10 cellular contexts compared by ENCODE assay signal in genomic region chr7:98282727-98283126, GRCh38. TPM values are rescaled to one million over a fixed set of nuclear protein-coding genes. Genes with fewer than 3 reads are reported as not detected.
DNase-seq lines count a peak whose midpoint lies in the region; ATAC-seq and TF ChIP-seq lines count a peak whose summit lies in the region.
"Had no signal": no experiment of that assay in that cellular context is flagged by ENCODE, and none has a peak within 500 bp of the region (broad histone marks: within the 10 kb centered on the region; RNA-seq: fewer than 3 reads in every experiment).

No MANE protein-coding gene starts in this region.

- H3F3A ChIP-seq in SK-N-SH (replicated peaks; ENCODE audit: insufficient read depth): peaks cover 11% of the 10 kb centered on the region

- H3K4me1 ChIP-seq in SK-N-SH (ENCODE audit: control insufficient read depth in 1 of 2, insufficient read depth in 2 of 2, low read depth in 1 of 2, low read length in 1 of 2): peaks cover 35 to 64% of the 10 kb centered on the region in 2 experiments; a peak in 3 of 4 replicates
- peaks cover 51% of the 10 kb centered on the region for H3K4me1 ChIP-seq in adipocyte (ENCODE audit: control insufficient read depth, insufficient read depth, low read length)
- peaks cover 66% of the 10 kb centered on the region for H3K4me1 ChIP-seq in suprapubic skin

- TF ChIP-seq CTCF in SK-N-SH (IDR thresholded peaks at IDR 0.05) (no peak), suprapubic skin (IDR thresholded peaks at IDR 0.05) (no peak)

- peak overlapping the region; percentile 96 for H3K4me2 ChIP-seq in SK-N-SH

- peaks cover 42% of the 10 kb centered on the region for H4K20me1 ChIP-seq in SK-N-SH (ENCODE audit: insufficient read depth)

- H3K36me3 ChIP-seq in SK-N-SH (replicated peaks in 1 of 2; ENCODE audit: control insufficient read depth in 1 of 2, insufficient read depth in 2 of 2, low read length in 1 of 2) (peaks cover 0 to 14% of the 10 kb centered on the region in 2 experiments), adipocyte (ENCODE audit: control insufficient read depth, insufficient read depth, low read length, severe bottlenecking) (peaks cover 7% of the 10 kb centered on the region), suprapubic skin (no peaks in the 10 kb centered on the region)

- H3K79me2 ChIP-seq in SK-N-SH (ENCODE audit: insufficient read depth): peaks cover 60% of the 10 kb centered on the region

- H3K9ac ChIP-seq in SK-N-SH: peak overlapping the region; percentile 96
- H3K9ac ChIP-seq in adipocyte (ENCODE audit: low read length): peak overlapping the region; percentile 93

- H3K9me3 ChIP-seq in SK-N-SH: no peaks in the 10 kb centered on the region
- no peaks in the 10 kb centered on the region for H3K9me3 ChIP-seq in adipocyte (ENCODE audit: control insufficient read depth, low read length)
- H3K9me3 ChIP-seq in suprapubic skin: no peaks in the 10 kb centered on the region

- H3K4me3 ChIP-seq in SK-N-SH (ENCODE audit: low read depth in 2 of 2, low read length in 1 of 2): peak overlapping the region; percentile 80 to 92
- H3K4me3 ChIP-seq in adipocyte (ENCODE audit: low read length): peak overlapping the region; percentile 91
- peak overlapping the region; percentile 97 for H3K4me3 ChIP-seq in suprapubic skin

- H3K9me2 ChIP-seq in SK-N-SH: no peaks in the 10 kb centered on the region

- H3K27me3 ChIP-seq in SK-N-SH (ENCODE audit: insufficient read depth): no peaks in the 10 kb centered on the region
- H3K27me3 ChIP-seq in adipocyte (replicated peaks; ENCODE audit: control insufficient read depth, insufficient read depth, low read length): no peaks in the 10 kb centered on the region
- no peaks in the 10 kb centered on the region for H3K27me3 ChIP-seq in layer of hippocampus (ENCODE audit: control insufficient read depth, insufficient read depth, low read length)
- H3K27me3 ChIP-seq in suprapubic skin: no peaks in the 10 kb centered on the region

- TF ChIP-seq RAD21 in SK-N-SH (IDR thresholded peaks at IDR 0.05; ENCODE audit: low read length): no peak

- no peak for ATAC-seq in SK-N-SH treated with all-trans-retinoic acid at 6 μM for 48 hours
- no peak for ATAC-seq in HG02981 (IDR thresholded peaks at IDR 0.05; ENCODE audit: unreplicated experiment)

- H3K27ac ChIP-seq in SK-N-SH (ENCODE audit: low read depth in 2 of 2, low read length in 1 of 2) (peak overlapping the region in 1 of 2 experiments; percentile 66; a peak in 3 of 4 replicates), layer of hippocampus (ENCODE audit: low read depth, low read length) (peak overlapping the region; percentile 86), suprapubic skin (peak overlapping the region; percentile 99)

- H2AFZ ChIP-seq in SK-N-SH (ENCODE audit: low read depth): no peak overlapping the region

- WGBS in SK-N-SH (ENCODE audit: low lambda C conversion rate): 68% methylated on average over 16 of the region's 16 CpGs
- 17% methylated on average over 16 of the region's 16 CpGs for WGBS in suprapubic skin

- CTCF ChIA-PET in SK-N-SH (lab: Yijun Ruan, JAX): interaction anchor here (0.8 to 3.9 kb wide), 4 partner anchors 11 to 554 kb away, joined by 3 to 27 read pairs (median 5); partner anchors contain the start of gene BAIAP2L1

- TF ChIP-seq POLR2A in suprapubic skin (IDR thresholded peaks at IDR 0.05): no peak

- POLR2A ChIA-PET in SK-N-SH (lab: Yijun Ruan, JAX): no interaction called here

- DNase-seq in SK-N-SH (peak; percentile 6), adipocyte (ENCODE audit: low read depth) (peak; percentile 27), suprapubic skin (ENCODE audit: low spot score in 2 of 2) (no peak), GM19240 (ENCODE audit: insufficient read length, low spot score) (no peak)
- no peak for DNase-seq in activated CD4-positive, alpha-beta T cell treated with anti-CD3 and anti-CD28 coated beads for 4 hours
- DNase-seq: NCI-H524 treated with DMSO at 0.1 percent for 48 hours; stimulated activated CD4-positive, alpha-beta T cell treated with anti-CD3 and anti-CD28 coated beads, Interleukin-12 subunit alpha, Interleukin-12 subunit beta, amount 100 ng/mL, for 4 hours had no signal

- TF ChIP-seq EP300 in SK-N-SH (IDR thresholded peaks at IDR 0.05; ENCODE audit: borderline replicate concordance in 1 of 2, low read depth in 1 of 2, low read length in 1 of 2) (no peak), suprapubic skin (IDR thresholded peaks at IDR 0.05) (no peak)

TF ChIP-seq in SK-N-SH, 30 proteins besides CTCF, POLR2A, EP300 and RAD21:
- TF ChIP-seq POLR2AphosphoS5 (IDR thresholded peaks at IDR 0.05; ENCODE audit: low read depth, low read length) (no peak), FOXJ3 (CRISPR knock-in tag; IDR thresholded peaks at IDR 0.05) (no peak), EZH2phosphoT487 (IDR thresholded peaks at IDR 0.05; ENCODE audit: borderline replicate concordance, low read depth) (no peak), NFIC (IDR thresholded peaks at IDR 0.05; ENCODE audit: borderline replicate concordance) (no peak), GATA2 (CRISPR knock-in tag; IDR thresholded peaks at IDR 0.05) (no peak), MXI1 (IDR thresholded peaks at IDR 0.05; ENCODE audit: low read depth, low read length) (no peak)
- TF ChIP-seq, protein P1, sequence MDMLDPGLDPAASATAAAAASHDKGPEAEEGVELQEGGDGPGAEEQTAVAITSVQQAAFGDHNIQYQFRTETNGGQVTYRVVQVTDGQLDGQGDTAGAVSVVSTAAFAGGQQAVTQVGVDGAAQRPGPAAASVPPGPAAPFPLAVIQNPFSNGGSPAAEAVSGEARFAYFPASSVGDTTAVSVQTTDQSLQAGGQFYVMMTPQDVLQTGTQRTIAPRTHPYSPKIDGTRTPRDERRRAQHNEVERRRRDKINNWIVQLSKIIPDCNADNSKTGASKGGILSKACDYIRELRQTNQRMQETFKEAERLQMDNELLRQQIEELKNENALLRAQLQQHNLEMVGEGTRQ (IDR thresholded peaks at IDR 0.05; ENCODE audit: borderline replicate concordance, low read depth, low read length): no peak

TF ChIP-seq in SK-N-SH treated with all-trans-retinoic acid at 6 μM for 48 hours, 23 proteins besides CTCF, POLR2A, EP300 and RAD21 (continues in another document):
- TF ChIP-seq, protein P2, sequence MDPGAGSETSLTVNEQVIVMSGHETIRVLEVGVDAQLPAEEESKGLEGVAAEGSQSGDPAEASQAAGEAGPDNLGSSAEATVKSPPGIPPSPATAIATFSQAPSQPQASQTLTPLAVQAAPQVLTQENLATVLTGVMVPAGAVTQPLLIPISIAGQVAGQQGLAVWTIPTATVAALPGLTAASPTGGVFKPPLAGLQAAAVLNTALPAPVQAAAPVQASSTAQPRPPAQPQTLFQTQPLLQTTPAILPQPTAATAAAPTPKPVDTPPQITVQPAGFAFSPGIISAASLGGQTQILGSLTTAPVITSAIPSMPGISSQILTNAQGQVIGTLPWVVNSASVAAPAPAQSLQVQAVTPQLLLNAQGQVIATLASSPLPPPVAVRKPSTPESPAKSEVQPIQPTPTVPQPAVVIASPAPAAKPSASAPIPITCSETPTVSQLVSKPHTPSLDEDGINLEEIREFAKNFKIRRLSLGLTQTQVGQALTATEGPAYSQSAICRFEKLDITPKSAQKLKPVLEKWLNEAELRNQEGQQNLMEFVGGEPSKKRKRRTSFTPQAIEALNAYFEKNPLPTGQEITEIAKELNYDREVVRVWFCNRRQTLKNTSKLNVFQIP (CRISPR knock-in tag; IDR thresholded peaks at IDR 0.05; ENCODE audit: borderline replicate concordance, low read depth): no peak
- TF ChIP-seq ESRRG (CRISPR knock-in tag; IDR thresholded peaks at IDR 0.05) (no peak), ZNF565 (CRISPR knock-in tag; conservative IDR thresholded peaks at IDR 0.05; ENCODE audit: low read depth) (no peak), ZFP3 (CRISPR knock-in tag; IDR thresholded peaks at IDR 0.05) (no peak), TOX (CRISPR knock-in tag; IDR thresholded peaks at IDR 0.05; ENCODE audit: borderline replicate concordance) (no peak), CSRNP3 (CRISPR knock-in tag; IDR thresholded peaks at IDR 0.05) (no peak), SNAI2 (CRISPR knock-in tag; IDR thresholded peaks at IDR 0.05) (no peak), OSR1 (CRISPR knock-in tag; IDR thresholded peaks at IDR 0.05) (no peak), ZFP30 (CRISPR knock-in tag; IDR thresholded peaks at IDR 0.05) (no peak), ZNF70 (CRISPR knock-in tag; IDR thresholded peaks at IDR 0.05) (no peak), PPARA (CRISPR knock-in tag; IDR thresholded peaks at IDR 0.05; ENCODE audit: borderline replicate concordance) (no peak)
- TF ChIP-seq, protein P3, sequence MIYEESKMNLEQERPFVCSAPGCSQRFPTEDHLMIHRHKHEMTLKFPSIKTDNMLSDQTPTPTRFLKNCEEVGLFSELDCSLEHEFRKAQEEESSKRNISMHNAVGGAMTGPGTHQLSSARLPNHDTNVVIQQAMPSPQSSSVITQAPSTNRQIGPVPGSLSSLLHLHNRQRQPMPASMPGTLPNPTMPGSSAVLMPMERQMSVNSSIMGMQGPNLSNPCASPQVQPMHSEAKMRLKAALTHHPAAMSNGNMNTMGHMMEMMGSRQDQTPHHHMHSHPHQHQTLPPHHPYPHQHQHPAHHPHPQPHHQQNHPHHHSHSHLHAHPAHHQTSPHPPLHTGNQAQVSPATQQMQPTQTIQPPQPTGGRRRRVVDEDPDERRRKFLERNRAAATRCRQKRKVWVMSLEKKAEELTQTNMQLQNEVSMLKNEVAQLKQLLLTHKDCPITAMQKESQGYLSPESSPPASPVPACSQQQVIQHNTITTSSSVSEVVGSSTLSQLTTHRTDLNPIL (CRISPR knock-in tag; IDR thresholded peaks at IDR 0.05; ENCODE audit: low read depth): no peak

RNA-seq across cellular contexts. Expression of gene BRI3, which starts 1.2 kb away (rescaled TPM):
- 108 and 128 TPM in 2 replicates for polyA plus RNA-seq in SK-N-SH (2012; rRNA removed)
- 138 and 139 TPM in 2 replicates for polyA plus RNA-seq in SK-N-SH (2012; cell fraction: cytosol; rRNA removed)
- 49.3 and 55.5 TPM in 2 replicates for polyA plus RNA-seq in SK-N-SH (2012; cell fraction: nucleus; rRNA removed)
- 10 to 100 TPM; 36.4 to 52.9 (median 45.2) TPM for total RNA-seq in suprapubic skin

RNA-seq across cellular contexts. Expression of gene TECPR1, which starts 30.7 kb away (rescaled TPM):
- polyA plus RNA-seq in SK-N-SH (2012; rRNA removed): 6.6 and 6.8 TPM in 2 replicates
- 3.3 and 4.3 TPM in 2 replicates for polyA plus RNA-seq in SK-N-SH (2012; cell fraction: cytosol; rRNA removed)
- 26.3 and 41.0 TPM in 2 replicates for polyA plus RNA-seq in SK-N-SH (2012; cell fraction: nucleus; rRNA removed)
- 10 to 100 TPM; 15.3 to 20.9 (median 16.5) TPM for total RNA-seq in suprapubic skin

Comparison
In these comparisons a context has a peak if more than half of its experiments do, and no peak if none do; other contexts are left out.
1. DNase-seq: peak in SK-N-SH (single experiment) and adipocyte (single experiment); none in suprapubic skin (0 of 2), GM19240 (single experiment) and activated CD4-positive, alpha-beta T cell treated with anti-CD3 and anti-CD28 coated beads for 4 hours (0 of 2).
2. Peak in every context shown above with its lines, with median percentiles within 50 percentile points of each other: H3K4me3 ChIP-seq.